Comparison of ENCODE assay signal across 1 cellular context in the genomic region with DNA sequence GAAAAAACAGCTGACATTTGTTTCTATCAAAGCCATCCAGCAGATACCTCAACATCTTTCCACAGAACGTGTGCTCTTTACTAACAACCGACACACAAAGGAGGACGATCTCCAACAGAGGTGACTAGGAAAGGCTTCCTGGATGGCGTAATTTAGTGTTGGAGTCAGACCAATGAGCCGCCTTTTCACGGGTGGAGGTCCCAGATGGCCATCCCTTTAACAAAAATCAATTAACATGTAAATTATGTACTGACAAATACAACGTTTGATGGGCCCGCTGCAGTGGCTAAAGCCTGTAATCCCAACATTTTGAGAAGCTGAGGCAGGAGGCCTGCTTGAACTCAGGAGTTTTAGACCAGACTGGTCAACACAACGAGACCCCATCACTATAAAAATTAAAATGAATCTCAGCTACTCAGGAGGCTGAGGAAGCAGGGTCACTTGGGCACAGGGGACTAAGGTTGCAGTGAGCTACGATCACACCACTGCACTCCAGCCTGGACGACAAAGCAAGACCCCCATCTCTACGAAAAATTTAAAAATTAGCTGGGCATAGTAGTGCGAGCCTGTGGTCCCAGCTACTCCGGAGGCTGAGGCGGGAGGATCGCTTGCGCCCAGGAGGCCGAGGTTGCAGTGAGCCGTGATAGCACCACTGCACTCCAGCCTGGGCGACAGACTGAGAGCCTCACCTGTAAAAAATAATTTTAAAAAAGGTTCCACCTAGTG.
TF ChIP-seq lines count a peak whose summit lies in the region.

No MANE protein-coding gene starts in this region.

TF ChIP-seq in HepG2, 621 proteins besides CTCF, POLR2A, EP300 and RAD21:
- TF ChIP-seq SAP130 (CRISPR knock-in tag; IDR thresholded peaks at IDR 0.05; ENCODE audit: low read depth) (0 out of 2 replicates have a peak, but pooled peaks have one; percentile 10), ZNF605 (CRISPR knock-in tag; IDR thresholded peaks at IDR 0.05) (no peak), NKX3-1 (CRISPR knock-in tag; IDR thresholded peaks at IDR 0.05) (peak; percentile 13; the same call in 1 of the 2 replicates), NFIC (IDR thresholded peaks at IDR 0.05; ENCODE audit: low read length) (0 out of 2 replicates have a peak, but pooled peaks have one; percentile 11), ZMYM3 (CRISPR knock-in tag; IDR thresholded peaks at IDR 0.05) (peak; percentile 72), PAWR (CRISPR knock-in tag; IDR thresholded peaks at IDR 0.05; ENCODE audit: borderline replicate concordance) (no peak), RBM39 (IDR thresholded peaks at IDR 0.05; ENCODE audit: low read depth, low read length, poor library complexity, severe bottlenecking) (no peak), YY1 (IDR thresholded peaks at IDR 0.05; ENCODE audit: insufficient read depth, insufficient replicate concordance, low read depth, low read length) (no peak), ZBTB38 (CRISPR knock-in tag; IDR thresholded peaks at IDR 0.05) (peak; percentile 74; the same call in 1 of the 2 replicates), ZNF160 (CRISPR knock-in tag; IDR thresholded peaks at IDR 0.05) (no peak), ZNF441 (CRISPR knock-in tag; IDR thresholded peaks at IDR 0.05; ENCODE audit: borderline replicate concordance) (no peak), HOXD1 (CRISPR knock-in tag; IDR thresholded peaks at IDR 0.05) (no peak), ZNF335 (CRISPR knock-in tag; IDR thresholded peaks at IDR 0.05) (no peak), MTF1 (CRISPR knock-in tag; IDR thresholded peaks at IDR 0.05) (no peak), ISL2 (CRISPR knock-in tag; IDR thresholded peaks at IDR 0.05) (no peak), ZNF879 (CRISPR knock-in tag; IDR thresholded peaks at IDR 0.05) (no peak), ZNF121 (CRISPR knock-in tag; IDR thresholded peaks at IDR 0.05) (peak; percentile 45; the same call in 1 of the 2 replicates), ZC3H4 (CRISPR knock-in tag; IDR thresholded peaks at IDR 0.05; ENCODE audit: borderline replicate concordance) (peak; percentile 85; the same call in 1 of the 2 replicates), ZNF781 (CRISPR knock-in tag; IDR thresholded peaks at IDR 0.05; ENCODE audit: borderline replicate concordance, not compliant biosample characterization) (peak; percentile 22), SNRNP70 (IDR thresholded peaks at IDR 0.05; ENCODE audit: low read depth, low read length) (no peak), U2AF2 (IDR thresholded peaks at IDR 0.05; ENCODE audit: low read depth, low read length) (no peak)
- TF ChIP-seq, protein P1, sequence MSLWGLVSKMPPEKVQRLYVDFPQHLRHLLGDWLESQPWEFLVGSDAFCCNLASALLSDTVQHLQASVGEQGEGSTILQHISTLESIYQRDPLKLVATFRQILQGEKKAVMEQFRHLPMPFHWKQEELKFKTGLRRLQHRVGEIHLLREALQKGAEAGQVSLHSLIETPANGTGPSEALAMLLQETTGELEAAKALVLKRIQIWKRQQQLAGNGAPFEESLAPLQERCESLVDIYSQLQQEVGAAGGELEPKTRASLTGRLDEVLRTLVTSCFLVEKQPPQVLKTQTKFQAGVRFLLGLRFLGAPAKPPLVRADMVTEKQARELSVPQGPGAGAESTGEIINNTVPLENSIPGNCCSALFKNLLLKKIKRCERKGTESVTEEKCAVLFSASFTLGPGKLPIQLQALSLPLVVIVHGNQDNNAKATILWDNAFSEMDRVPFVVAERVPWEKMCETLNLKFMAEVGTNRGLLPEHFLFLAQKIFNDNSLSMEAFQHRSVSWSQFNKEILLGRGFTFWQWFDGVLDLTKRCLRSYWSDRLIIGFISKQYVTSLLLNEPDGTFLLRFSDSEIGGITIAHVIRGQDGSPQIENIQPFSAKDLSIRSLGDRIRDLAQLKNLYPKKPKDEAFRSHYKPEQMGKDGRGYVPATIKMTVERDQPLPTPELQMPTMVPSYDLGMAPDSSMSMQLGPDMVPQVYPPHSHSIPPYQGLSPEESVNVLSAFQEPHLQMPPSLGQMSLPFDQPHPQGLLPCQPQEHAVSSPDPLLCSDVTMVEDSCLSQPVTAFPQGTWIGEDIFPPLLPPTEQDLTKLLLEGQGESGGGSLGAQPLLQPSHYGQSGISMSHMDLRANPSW (CRISPR knock-in tag; IDR thresholded peaks at IDR 0.05; ENCODE audit: borderline replicate concordance) = 0 out of 2 replicates have a peak, but pooled peaks have one; percentile 27
- TF ChIP-seq, protein P2, sequence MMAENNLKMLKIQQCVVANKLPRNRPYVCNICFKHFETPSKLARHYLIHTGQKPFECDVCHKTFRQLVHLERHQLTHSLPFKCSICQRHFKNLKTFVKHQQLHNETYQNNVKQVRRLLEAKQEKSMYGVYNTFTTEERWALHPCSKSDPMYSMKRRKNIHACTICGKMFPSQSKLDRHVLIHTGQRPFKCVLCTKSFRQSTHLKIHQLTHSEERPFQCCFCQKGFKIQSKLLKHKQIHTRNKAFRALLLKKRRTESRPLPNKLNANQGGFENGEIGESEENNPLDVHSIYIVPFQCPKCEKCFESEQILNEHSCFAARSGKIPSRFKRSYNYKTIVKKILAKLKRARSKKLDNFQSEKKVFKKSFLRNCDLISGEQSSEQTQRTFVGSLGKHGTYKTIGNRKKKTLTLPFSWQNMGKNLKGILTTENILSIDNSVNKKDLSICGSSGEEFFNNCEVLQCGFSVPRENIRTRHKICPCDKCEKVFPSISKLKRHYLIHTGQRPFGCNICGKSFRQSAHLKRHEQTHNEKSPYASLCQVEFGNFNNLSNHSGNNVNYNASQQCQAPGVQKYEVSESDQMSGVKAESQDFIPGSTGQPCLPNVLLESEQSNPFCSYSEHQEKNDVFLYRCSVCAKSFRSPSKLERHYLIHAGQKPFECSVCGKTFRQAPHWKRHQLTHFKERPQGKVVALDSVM (CRISPR knock-in tag; IDR thresholded peaks at IDR 0.05) = peak; percentile 99
- TF ChIP-seq, protein P3, sequence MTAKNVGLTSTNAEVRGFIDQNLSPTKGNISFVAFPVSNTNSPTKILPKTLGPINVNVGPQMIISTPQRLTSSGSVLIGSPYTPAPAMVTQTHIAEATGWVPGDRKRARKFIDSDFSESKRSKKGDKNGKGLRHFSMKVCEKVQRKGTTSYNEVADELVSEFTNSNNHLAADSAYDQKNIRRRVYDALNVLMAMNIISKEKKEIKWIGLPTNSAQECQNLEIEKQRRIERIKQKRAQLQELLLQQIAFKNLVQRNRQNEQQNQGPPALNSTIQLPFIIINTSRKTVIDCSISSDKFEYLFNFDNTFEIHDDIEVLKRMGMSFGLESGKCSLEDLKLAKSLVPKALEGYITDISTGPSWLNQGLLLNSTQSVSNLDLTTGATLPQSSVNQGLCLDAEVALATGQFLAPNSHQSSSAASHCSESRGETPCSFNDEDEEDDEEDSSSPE (CRISPR knock-in tag; IDR thresholded peaks at IDR 0.05) = no peak
- TF ChIP-seq, protein P4, sequence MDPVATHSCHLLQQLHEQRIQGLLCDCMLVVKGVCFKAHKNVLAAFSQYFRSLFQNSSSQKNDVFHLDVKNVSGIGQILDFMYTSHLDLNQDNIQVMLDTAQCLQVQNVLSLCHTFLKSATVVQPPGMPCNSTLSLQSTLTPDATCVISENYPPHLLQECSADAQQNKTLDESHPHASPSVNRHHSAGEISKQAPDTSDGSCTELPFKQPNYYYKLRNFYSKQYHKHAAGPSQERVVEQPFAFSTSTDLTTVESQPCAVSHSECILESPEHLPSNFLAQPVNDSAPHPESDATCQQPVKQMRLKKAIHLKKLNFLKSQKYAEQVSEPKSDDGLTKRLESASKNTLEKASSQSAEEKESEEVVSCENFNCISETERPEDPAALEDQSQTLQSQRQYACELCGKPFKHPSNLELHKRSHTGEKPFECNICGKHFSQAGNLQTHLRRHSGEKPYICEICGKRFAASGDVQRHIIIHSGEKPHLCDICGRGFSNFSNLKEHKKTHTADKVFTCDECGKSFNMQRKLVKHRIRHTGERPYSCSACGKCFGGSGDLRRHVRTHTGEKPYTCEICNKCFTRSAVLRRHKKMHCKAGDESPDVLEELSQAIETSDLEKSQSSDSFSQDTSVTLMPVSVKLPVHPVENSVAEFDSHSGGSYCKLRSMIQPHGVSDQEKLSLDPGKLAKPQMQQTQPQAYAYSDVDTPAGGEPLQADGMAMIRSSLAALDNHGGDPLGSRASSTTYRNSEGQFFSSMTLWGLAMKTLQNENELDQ (CRISPR knock-in tag; IDR thresholded peaks at IDR 0.05; ENCODE audit: borderline replicate concordance) = no peak
- TF ChIP-seq, protein P5, sequence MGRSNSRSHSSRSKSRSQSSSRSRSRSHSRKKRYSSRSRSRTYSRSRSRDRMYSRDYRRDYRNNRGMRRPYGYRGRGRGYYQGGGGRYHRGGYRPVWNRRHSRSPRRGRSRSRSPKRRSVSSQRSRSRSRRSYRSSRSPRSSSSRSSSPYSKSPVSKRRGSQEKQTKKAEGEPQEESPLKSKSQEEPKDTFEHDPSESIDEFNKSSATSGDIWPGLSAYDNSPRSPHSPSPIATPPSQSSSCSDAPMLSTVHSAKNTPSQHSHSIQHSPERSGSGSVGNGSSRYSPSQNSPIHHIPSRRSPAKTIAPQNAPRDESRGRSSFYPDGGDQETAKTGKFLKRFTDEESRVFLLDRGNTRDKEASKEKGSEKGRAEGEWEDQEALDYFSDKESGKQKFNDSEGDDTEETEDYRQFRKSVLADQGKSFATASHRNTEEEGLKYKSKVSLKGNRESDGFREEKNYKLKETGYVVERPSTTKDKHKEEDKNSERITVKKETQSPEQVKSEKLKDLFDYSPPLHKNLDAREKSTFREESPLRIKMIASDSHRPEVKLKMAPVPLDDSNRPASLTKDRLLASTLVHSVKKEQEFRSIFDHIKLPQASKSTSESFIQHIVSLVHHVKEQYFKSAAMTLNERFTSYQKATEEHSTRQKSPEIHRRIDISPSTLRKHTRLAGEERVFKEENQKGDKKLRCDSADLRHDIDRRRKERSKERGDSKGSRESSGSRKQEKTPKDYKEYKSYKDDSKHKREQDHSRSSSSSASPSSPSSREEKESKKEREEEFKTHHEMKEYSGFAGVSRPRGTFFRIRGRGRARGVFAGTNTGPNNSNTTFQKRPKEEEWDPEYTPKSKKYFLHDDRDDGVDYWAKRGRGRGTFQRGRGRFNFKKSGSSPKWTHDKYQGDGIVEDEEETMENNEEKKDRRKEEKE (IDR thresholded peaks at IDR 0.05) = no peak
- TF ChIP-seq, protein P6, sequence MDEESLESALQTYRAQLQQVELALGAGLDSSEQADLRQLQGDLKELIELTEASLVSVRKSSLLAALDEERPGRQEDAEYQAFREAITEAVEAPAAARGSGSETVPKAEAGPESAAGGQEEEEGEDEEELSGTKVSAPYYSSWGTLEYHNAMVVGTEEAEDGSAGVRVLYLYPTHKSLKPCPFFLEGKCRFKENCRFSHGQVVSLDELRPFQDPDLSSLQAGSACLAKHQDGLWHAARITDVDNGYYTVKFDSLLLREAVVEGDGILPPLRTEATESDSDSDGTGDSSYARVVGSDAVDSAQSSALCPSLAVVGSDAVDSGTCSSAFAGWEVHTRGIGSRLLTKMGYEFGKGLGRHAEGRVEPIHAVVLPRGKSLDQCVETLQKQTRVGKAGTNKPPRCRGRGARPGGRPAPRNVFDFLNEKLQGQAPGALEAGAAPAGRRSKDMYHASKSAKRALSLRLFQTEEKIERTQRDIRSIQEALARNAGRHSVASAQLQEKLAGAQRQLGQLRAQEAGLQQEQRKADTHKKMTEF (CRISPR knock-in tag; IDR thresholded peaks at IDR 0.05) = no peak
- TF ChIP-seq, protein P7, sequence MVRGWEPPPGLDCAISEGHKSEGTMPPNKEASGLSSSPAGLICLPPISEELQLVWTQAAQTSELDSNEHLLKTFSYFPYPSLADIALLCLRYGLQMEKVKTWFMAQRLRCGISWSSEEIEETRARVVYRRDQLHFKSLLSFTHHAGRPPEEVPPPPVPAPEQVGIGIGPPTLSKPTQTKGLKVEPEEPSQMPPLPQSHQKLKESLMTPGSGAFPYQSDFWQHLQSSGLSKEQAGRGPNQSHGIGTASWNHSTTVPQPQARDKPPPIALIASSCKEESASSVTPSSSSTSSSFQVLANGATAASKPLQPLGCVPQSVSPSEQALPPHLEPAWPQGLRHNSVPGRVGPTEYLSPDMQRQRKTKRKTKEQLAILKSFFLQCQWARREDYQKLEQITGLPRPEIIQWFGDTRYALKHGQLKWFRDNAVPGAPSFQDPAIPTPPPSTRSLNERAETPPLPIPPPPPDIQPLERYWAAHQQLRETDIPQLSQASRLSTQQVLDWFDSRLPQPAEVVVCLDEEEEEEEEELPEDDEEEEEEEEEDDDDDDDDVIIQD (CRISPR knock-in tag; IDR thresholded peaks at IDR 0.05; ENCODE audit: low read depth) = no peak
TF ChIP-seq in HepG2: peak in this region for 10.
